8 cellular contexts compared by ENCODE assay signal in genomic region chr11:120612363-120613263, GRCh38.
A peak's percentile ranks its signal among the peaks of the same experiment; 100 is the strongest.
DNase-seq lines count a peak whose midpoint lies in the region; ATAC-seq, FAIRE-seq and TF ChIP-seq lines count a peak whose summit lies in the region.

No MANE protein-coding gene starts in this region.

- ATAC-seq in HG02678 (IDR thresholded peaks at IDR 0.05; ENCODE audit: unreplicated experiment), result peak; percentile 84
- no peak for ATAC-seq in sciatic nerve

- H4K20me1 ChIP-seq in OCI-LY7 (ENCODE audit: insufficient read depth, low read length), result no peaks in the 10 kb centered on the region
- no peaks in the 10 kb centered on the region for H4K20me1 ChIP-seq in osteoblast (ENCODE audit: insufficient read depth, low read length)

- peak; percentile 58 for TF ChIP-seq POLR2A in GM18951 (IDR thresholded peaks at IDR 0.05; ENCODE audit: extremely low read depth, insufficient read depth, insufficient read length)

- H2AFZ ChIP-seq in OCI-LY7 (ENCODE audit: low read length) (no peak overlapping the region), osteoblast (ENCODE audit: low read length) (no peak overlapping the region)

- in situ Hi-C loops in GM18951 (cut with MboI; ENCODE audit: low sequenced_read_pairs, unreplicated experiment), result no loop called here

- H3K27ac ChIP-seq in OCI-LY7 (ENCODE audit: low read depth, low read length, poor library complexity, severe bottlenecking) (no peak overlapping the region), osteoblast (ENCODE audit: low read depth, low read length) (no peak overlapping the region), RWPE1 (no peak overlapping the region)

- intact Hi-C loops in OCI-LY7 (cut with micrococcal nuclease; ENCODE audit: unreplicated experiment), result no loop called here
- intact Hi-C loops in sciatic nerve (cut with DNase I), result no loop called here

- no peak for FAIRE-seq in frontal cortex (lab: Jason Lieb, UNC)

- H3K4me1 ChIP-seq in OCI-LY7 (ENCODE audit: insufficient read depth, low read length, poor library complexity, severe bottlenecking), result no peaks in the 10 kb centered on the region
- peaks cover 3% of the 10 kb centered on the region for H3K4me1 ChIP-seq in osteoblast (ENCODE audit: insufficient read depth, low read length)

- no TSS peak for BruUV-seq in OCI-LY7 (replicated peaks; lab: Mats Ljungman, UMichigan)

- CTCF ChIA-PET in OCI-LY7 (lab: Charles Lee; ENCODE audit: unreplicated experiment) (interaction anchor here (0.5 to 0.8 kb wide), 3 partner anchors 14 to 1187 kb away, joined by 3 read pairs; no protein-coding TSS in a partner anchor), RWPE1 (lab: Yijun Ruan, JAX) (interaction anchor here (1.7 kb wide), 1 partner anchor 13 kb away, joined by 3 read pairs; no protein-coding TSS in a partner anchor)

- H3K79me2 ChIP-seq in OCI-LY7 (ENCODE audit: insufficient read depth, low read depth, low read length) (no peaks in the 10 kb centered on the region), osteoblast (ENCODE audit: insufficient read depth, low read length) (no peaks in the 10 kb centered on the region)

- TF ChIP-seq CTCF in OCI-LY7 (conservative IDR thresholded peaks at IDR 0.05; ENCODE audit: low read length) (no peak), osteoblast (IDR thresholded peaks at IDR 0.05; ENCODE audit: extremely low read depth, low read depth, low read length) (no peak), RWPE1 (conservative IDR thresholded peaks at IDR 0.05; ENCODE audit: low read depth) (no peak)

- H3K9me2 ChIP-seq in OCI-LY7 (ENCODE audit: insufficient read depth, low read length), result no peaks in the 10 kb centered on the region

- no peaks in the 10 kb centered on the region for H3K36me3 ChIP-seq in OCI-LY7 (ENCODE audit: insufficient read depth, low read length)
- no peaks in the 10 kb centered on the region for H3K36me3 ChIP-seq in osteoblast (ENCODE audit: insufficient read depth, low read length)

- POLR2A ChIA-PET in OCI-LY7 (lab: Charles Lee) (interaction anchor here (0.6 to 0.7 kb wide), 3 partner anchors 108 to 1531 kb away, joined by 3 to 6 read pairs (median 3); no protein-coding TSS in a partner anchor), RWPE1 (lab: Yijun Ruan, JAX; ENCODE audit: low non-redundant PET) (no interaction called here)

- H3K9me3 ChIP-seq in OCI-LY7 (ENCODE audit: low read length) (no peaks in the 10 kb centered on the region), osteoblast (ENCODE audit: low read depth, low read length) (no peaks in the 10 kb centered on the region)

- H3K4me3 ChIP-seq in OCI-LY7 (ENCODE audit: low read depth, low read length, poor library complexity, severe bottlenecking) (no peak overlapping the region), osteoblast (ENCODE audit: insufficient read depth, low read length) (no peak overlapping the region)

- DNase-seq in OCI-LY7 (ENCODE audit: low spot score), result peak; percentile 16
- DNase-seq in lung microvascular endothelial cell (ENCODE audit: low read depth in 2 of 2), result peak; percentile 3 to 77
- DNase-seq in sciatic nerve (ENCODE audit: low spot score), result no peak
- no peak for DNase-seq in frontal cortex (ENCODE audit: low spot score in 2 of 2)
- DNase-seq in osteoblast (ENCODE audit: insufficient read length, low spot score, missing footprints), result no peak
- DNase-seq in RWPE1 (ENCODE audit: low spot score), result no peak

- H3K4me2 ChIP-seq in OCI-LY7 (ENCODE audit: low read length), result no peak overlapping the region
- H3K4me2 ChIP-seq in osteoblast (ENCODE audit: insufficient read depth, low read length), result no peak overlapping the region

- no peaks in the 10 kb centered on the region for H3K27me3 ChIP-seq in osteoblast (ENCODE audit: insufficient read depth, low read length)

Comparison
In these comparisons a context has a peak if more than half of its experiments do, and no peak if none do; other contexts are left out.
1. DNase-seq: peak in OCI-LY7 (single experiment) and lung microvascular endothelial cell (2 of 2); none in sciatic nerve (single experiment), frontal cortex (0 of 2), osteoblast (single experiment) and RWPE1 (single experiment).